8 cellular contexts compared by ENCODE assay signal in the genomic region with DNA sequence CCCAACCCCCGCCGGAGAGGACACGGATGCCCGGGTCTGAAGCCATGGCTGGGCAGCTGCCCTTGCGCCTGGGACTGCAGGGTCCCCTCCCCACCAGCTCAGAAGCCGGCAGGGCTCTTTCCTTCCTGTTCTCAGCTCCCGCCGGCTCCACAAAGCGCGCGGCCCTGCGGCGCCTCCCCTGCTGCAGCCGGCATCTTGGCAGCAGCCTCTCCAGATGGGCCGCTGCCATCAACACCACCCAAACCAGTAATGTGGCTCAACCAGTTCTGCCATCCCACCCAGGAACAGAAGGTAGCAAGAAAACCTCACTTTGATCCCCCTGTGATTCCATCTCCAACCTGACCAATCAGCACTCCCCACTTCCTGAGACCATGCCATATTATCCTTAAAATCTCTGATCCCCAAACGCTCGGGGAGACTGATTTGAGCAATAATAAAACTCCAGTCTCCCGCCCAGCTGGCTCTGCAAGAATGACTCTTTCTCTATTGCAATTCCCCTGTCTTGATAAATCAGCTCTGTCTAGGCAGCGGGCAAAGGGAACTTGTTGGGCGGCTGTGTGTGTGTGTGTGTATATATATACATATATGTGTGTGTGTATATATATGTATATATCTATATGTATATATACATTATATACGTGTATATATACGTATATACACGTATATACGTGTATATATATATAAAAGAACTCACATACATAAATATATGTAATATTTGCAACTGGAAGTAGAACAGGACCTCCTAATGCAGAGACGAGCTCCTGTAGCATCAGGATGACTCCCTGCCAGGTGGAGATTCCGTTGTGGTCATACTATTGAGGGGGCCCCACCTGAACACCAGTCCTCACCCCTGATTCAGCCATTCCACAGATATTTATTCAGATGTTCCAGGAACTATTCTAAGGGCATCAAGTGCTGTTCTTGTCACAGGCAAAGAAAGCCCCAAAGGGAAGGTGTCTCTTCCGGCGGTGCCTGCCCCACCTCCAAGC.
DNase-seq lines count a peak whose midpoint lies in the region; FAIRE-seq and TF ChIP-seq lines count a peak whose summit lies in the region.
"Not testable (repeated sequence)": the region's sequence is repeated elsewhere in the genome, so short reads cannot be mapped to it uniquely, and the experiment has no call there.

No MANE protein-coding gene starts in this region.

- H3K27me3 Mint-ChIP-seq in CD14-positive monocyte (ENCODE audit: low read depth in 3 of 3) (peaks cover 26 to 48% (median 41%) of the 10 kb centered on the region in 3 donors), H9 (ENCODE audit: low read depth) (peaks cover 98% of the 10 kb centered on the region)
- H3K27me3 Mint-ChIP-seq in T-helper 1 cell treated with Interleukin-12 subunit alpha and Interleukin-12 subunit beta and Interleukin-4 antibody, amounts not matched to agents 30 μg/mL and 1 μg/mL, for 36 hours (ENCODE audit: low read depth), result peaks cover 50% of the 10 kb centered on the region

- not testable (repeated sequence) for TF ChIP-seq POLR2A in stomach (IDR thresholded peaks at IDR 0.05)

- H3K4me1 Mint-ChIP-seq in CD14-positive monocyte; T-helper 1 cell treated with Interleukin-12 subunit alpha and Interleukin-12 subunit beta and Interleukin-4 antibody, amounts not matched to agents 30 μg/mL and 1 μg/mL, for 36 hours (ENCODE audit: low read depth): not testable (repeated sequence)
- peaks cover 13 to 17% of the 10 kb centered on the region in 2 experiments for H3K4me1 Mint-ChIP-seq in H9

- TF ChIP-seq EP300 in stomach (IDR thresholded peaks at IDR 0.05), result not testable (repeated sequence)

- H3K23ac ChIP-seq in H9 (ENCODE audit: insufficient read length, low read depth, low read length); neuronal stem cell (ENCODE audit: low read depth, low read length, poor library complexity): not testable (repeated sequence)

- H2BK5ac ChIP-seq in H9 (ENCODE audit: insufficient read length, low read length); neuronal stem cell (ENCODE audit: low read length): not testable (repeated sequence)

- H3K56ac ChIP-seq in H9 (ENCODE audit: insufficient read length, low read depth, low read length), result not testable (repeated sequence)

- H3K4me3 ChIP-seq in neuronal stem cell (ENCODE audit: low read length in 2 of 2), result peak overlapping the region in 1 of 2 donors; percentile 46
- H3K4me3 ChIP-seq in stomach, result peak overlapping the region; percentile 7 to 29 (median 19)

- not testable (repeated sequence) for H3K9ac ChIP-seq in H9 (ENCODE audit: extremely low read depth, insufficient read length, low read length)
- peak overlapping the region; percentile 4 for H3K9ac ChIP-seq in neuronal stem cell (ENCODE audit: low read depth, low read length, poor library complexity)

- not testable (repeated sequence) for H3K27ac ChIP-seq in H9 (ENCODE audit: insufficient read length, low read depth, low read length); neuronal stem cell (replicated peaks; ENCODE audit: low read length); stomach

- H3K4me3 Mint-ChIP-seq in CD14-positive monocyte (peak overlapping the region; percentile 28 to 78), H9 (peak overlapping the region; percentile 69 to 82)
- H3K4me3 Mint-ChIP-seq in T-helper 1 cell treated with Interleukin-12 subunit alpha and Interleukin-12 subunit beta and Interleukin-4 antibody, amounts not matched to agents 30 μg/mL and 1 μg/mL, for 36 hours, result peak overlapping the region; percentile 22

- H3K9me3 ChIP-seq in H9 (ENCODE audit: control insufficient read depth, low read depth, low read length); neuronal stem cell (replicated peaks in 1 of 2; ENCODE audit: control insufficient read depth in 2 of 2, insufficient read depth in 1 of 2, low read depth in 1 of 2, low read length in 2 of 2); stomach: not testable (repeated sequence)

- not testable (repeated sequence) for TF ChIP-seq CTCF in CD14-positive monocyte (IDR thresholded peaks at IDR 0.05); H9 (conservative IDR thresholded peaks at IDR 0.05); stomach (IDR thresholded peaks at IDR 0.05)

- intact Hi-C loops in CD14-positive monocyte (cut with micrococcal nuclease); stomach (cut with DNase I; ENCODE audit: low total_unique reads): not testable (repeated sequence)

- not testable (repeated sequence) for H4K5ac ChIP-seq in H9 (ENCODE audit: insufficient read length, low read depth, low read length)

- not testable (repeated sequence) for H4K91ac ChIP-seq in H9 (ENCODE audit: insufficient read length, low read depth, low read length); neuronal stem cell (ENCODE audit: low read depth, low read length, poor library complexity)

- DNase-seq in CD14-positive monocyte (ENCODE audit: low spot score) (peak; percentile 55), H9 (peak; percentile 91), T47D (ENCODE audit: low read depth in 1 of 2, low spot score in 1 of 2) (peak; percentile 3 to 69), frontal cortex (ENCODE audit: low spot score in 2 of 2) (peak; percentile 16 to 34), iPS-NIHi7 (ENCODE audit: extremely low spot score) (peak; percentile 86), neuronal stem cell (ENCODE audit: low spot score) (peak; percentile 35), stomach (peak; percentile 64)

- FAIRE-seq in frontal cortex (lab: Jason Lieb, UNC), result not testable (repeated sequence)

- H2AK5ac ChIP-seq in H9 (ENCODE audit: insufficient read length, low read length); neuronal stem cell (ENCODE audit: low read depth, low read length): not testable (repeated sequence)

- not testable (repeated sequence) for H2AFZ ChIP-seq in H9 (ENCODE audit: low read length)
- H2AFZ ChIP-seq in neuronal stem cell (ENCODE audit: low read length), result peak overlapping the region; percentile 90

- H3K36me3 Mint-ChIP-seq in CD14-positive monocyte; H9 (ENCODE audit: insufficient read depth in 1 of 3, low read depth in 3 of 3); T-helper 1 cell treated with Interleukin-12 subunit alpha and Interleukin-12 subunit beta and Interleukin-4 antibody, amounts not matched to agents 30 μg/mL and 1 μg/mL, for 36 hours (ENCODE audit: low read depth): not testable (repeated sequence)

- H4K20me1 ChIP-seq in H9 (ENCODE audit: control insufficient read depth, insufficient read depth, insufficient read length), result not testable (repeated sequence)

- not testable (repeated sequence) for H3K79me1 ChIP-seq in H9 (ENCODE audit: insufficient read depth, low read depth, low read length, poor library complexity, severe bottlenecking); neuronal stem cell (ENCODE audit: low read depth, low read length)

- H2BK120ac ChIP-seq in H9 (ENCODE audit: low read depth, low read length, poor library complexity, severe bottlenecking); neuronal stem cell (ENCODE audit: low read depth, low read length): not testable (repeated sequence)

- not testable (repeated sequence) for H3K23me2 ChIP-seq in H9 (ENCODE audit: insufficient read length, low read depth, low read length, poor library complexity, severe bottlenecking)

- H4K8ac ChIP-seq in H9 (replicated peaks; ENCODE audit: insufficient read length, low read depth, low read length); neuronal stem cell (ENCODE audit: low read depth, low read length): not testable (repeated sequence)

- no CpG with 5 or more reads among the region's 28 CpGs for WGBS in H9 (ENCODE audit: extremely low coverage, insufficient read length, low lambda C conversion rate)
- no CpG with 5 or more reads among the region's 28 CpGs for WGBS in neuronal stem cell (ENCODE audit: extremely low coverage in 2 of 2, insufficient read length in 2 of 2, insufficient replicate concordance in 1 of 2), 2 donors
- WGBS in stomach, 5 donors, result 13 to 18% (median 16%) methylated on average over 28 of the region's 28 CpGs

- H3K18ac ChIP-seq in H9 (ENCODE audit: insufficient read length, low read depth, low read length), result not testable (repeated sequence)
- peak overlapping the region; percentile 71 for H3K18ac ChIP-seq in neuronal stem cell (ENCODE audit: low read length)

- H3K27me3 ChIP-seq in H9 (ENCODE audit: insufficient read depth, low read length), result peaks cover 44% of the 10 kb centered on the region
- peaks cover 0 to 75% (median 17%) of the 10 kb centered on the region in 3 experiments for H3K27me3 ChIP-seq in neuronal stem cell (ENCODE audit: control insufficient read depth in 3 of 3, insufficient read depth in 3 of 3, low read depth in 1 of 3, low read length in 3 of 3)
- peaks cover 22 to 56% (median 27%) of the 10 kb centered on the region in 3 donors for H3K27me3 ChIP-seq in stomach

- H3K36me3 ChIP-seq in neuronal stem cell (replicated peaks in 1 of 2; ENCODE audit: control insufficient read depth in 2 of 2, insufficient read depth in 2 of 2, low read length in 2 of 2); stomach: not testable (repeated sequence)

- not testable (repeated sequence) for H3K4me1 ChIP-seq in H9 (ENCODE audit: insufficient read depth, low read length); neuronal stem cell (ENCODE audit: control insufficient read depth in 2 of 2, insufficient read depth in 1 of 2, low read depth in 1 of 2, low read length in 2 of 2)
- peaks cover 0 to 21% (median 9%) of the 10 kb centered on the region in 4 donors for H3K4me1 ChIP-seq in stomach

- H2BK12ac ChIP-seq in H9 (ENCODE audit: insufficient read length, low read depth, low read length); neuronal stem cell (ENCODE audit: low read length): not testable (repeated sequence)

- H3K4me2 ChIP-seq in H9 (ENCODE audit: insufficient read depth, insufficient read length, low read length) (peak overlapping the region; percentile 49), neuronal stem cell (ENCODE audit: insufficient read depth, low read length, poor library complexity, severe bottlenecking) (peak overlapping the region; percentile 14)

- in situ Hi-C loops in T47D (cut with HindIII; ENCODE audit: low pct_unique_long_range_greater_than_20kb, low sequenced_read_pairs), result not testable (repeated sequence)

- not testable (repeated sequence) for H3K4ac ChIP-seq in H9 (ENCODE audit: low read depth, low read length); neuronal stem cell (ENCODE audit: low read length)

- not testable (repeated sequence) for H3K79me2 ChIP-seq in H9 (ENCODE audit: insufficient read depth, low read length)

- H3K9me3 Mint-ChIP-seq in CD14-positive monocyte, result peaks cover 0 to 12% (median 0%) of the 10 kb centered on the region in 7 donors
- not testable (repeated sequence) for H3K9me3 Mint-ChIP-seq in H9; T-helper 1 cell treated with Interleukin-12 subunit alpha and Interleukin-12 subunit beta and Interleukin-4 antibody, amounts not matched to agents 30 μg/mL and 1 μg/mL, for 36 hours

- H2BK15ac ChIP-seq in H9 (ENCODE audit: low read depth, low read length); neuronal stem cell (ENCODE audit: low read length): not testable (repeated sequence)

- not testable (repeated sequence) for H2BK20ac ChIP-seq in H9 (ENCODE audit: low read depth, low read length, poor library complexity, severe bottlenecking)

- H3K14ac ChIP-seq in H9 (ENCODE audit: insufficient read depth, low read length); neuronal stem cell (ENCODE audit: low read length): not testable (repeated sequence)

- H3K27ac Mint-ChIP-seq in CD14-positive monocyte (peak overlapping the region in 1 of 7 donors; percentile 25), H9 (peak overlapping the region in 1 of 3 experiments; percentile 56; a peak in 1 of 7 replicates)
- H3K27ac Mint-ChIP-seq in T-helper 1 cell treated with Interleukin-12 subunit alpha and Interleukin-12 subunit beta and Interleukin-4 antibody, amounts not matched to agents 30 μg/mL and 1 μg/mL, for 36 hours, result not testable (repeated sequence)

- H3T11ph ChIP-seq in H9 (ENCODE audit: low read length), result not testable (repeated sequence)

Comparison
In these comparisons a context has a peak if more than half of its experiments do, and no peak if none do; other contexts are left out.
1. DNase-seq: peak in every context shown above with its lines; median percentile 91 in H9; 86 in iPS-NIHi7; 64 in stomach; 55 in CD14-positive monocyte; 36 in T47D; 35 in neuronal stem cell; 25 in frontal cortex.
2. H3K4me3 Mint-ChIP-seq: peak in every context shown above with its lines; median percentile 76 in H9; 53 in CD14-positive monocyte; 22 in T-helper 1 cell treated with Interleukin-12 subunit alpha and Interleukin-12 subunit beta and Interleukin-4 antibody, amounts not matched to agents 30 μg/mL and 1 μg/mL, for 36 hours.